Comparison of ENCODE assay signal across 15 cellular contexts in genomic region chr1:244315996-244316395, GRCh38.
DNase-seq lines count a peak whose midpoint lies in the region; ATAC-seq and TF ChIP-seq lines count a peak whose summit lies in the region.
"Had no signal": no experiment of that assay in that cellular context is flagged by ENCODE, and none has a peak within 500 bp of the region (broad histone marks: within the 10 kb centered on the region; RNA-seq: fewer than 3 reads in every experiment).

No MANE protein-coding gene starts in this region.

- H3K27ac ChIP-seq in neuronal stem cell (replicated peaks; ENCODE audit: low read length) (no peak overlapping the region), trophoblast cell (ENCODE audit: low read depth, low read length) (no peak overlapping the region), psoas muscle (no peak overlapping the region)
- H3K27ac ChIP-seq in CD4-positive, alpha-beta memory T cell (ENCODE audit: low read depth, low read length) = no peak overlapping the region

- no peak for TF ChIP-seq CTCF in psoas muscle (IDR thresholded peaks at IDR 0.05)

- CTCF ChIA-PET in CD4-positive, alpha-beta memory T cell (lab: Charles Lee; ENCODE audit: partially characterized antibody) = no interaction called here

- H2BK120ac ChIP-seq in neuronal stem cell (ENCODE audit: low read depth, low read length) = no peak overlapping the region
- no peak overlapping the region for H2BK120ac ChIP-seq in trophoblast cell (ENCODE audit: insufficient read depth, low read length, poor library complexity)

- H3K9me3 ChIP-seq in neuronal stem cell (replicated peaks in 1 of 2; ENCODE audit: control insufficient read depth in 2 of 2, insufficient read depth in 1 of 2, low read depth in 1 of 2, low read length in 2 of 2) (no peaks in the 10 kb centered on the region), trophoblast cell (ENCODE audit: insufficient read depth, low read depth, low read length) (no peaks in the 10 kb centered on the region), psoas muscle (no peaks in the 10 kb centered on the region)
- no peaks in the 10 kb centered on the region for H3K9me3 ChIP-seq in CD4-positive, alpha-beta memory T cell (ENCODE audit: control insufficient read depth in 1 of 2, low read length in 2 of 2)
- H3K9me3 ChIP-seq: BE2C, Caco-2, HAP-1 had no signal

- H3K9me3 Mint-ChIP-seq in effector memory CD8-positive, alpha-beta T cell = no peaks in the 10 kb centered on the region
- H3K9me3 Mint-ChIP-seq in CD4-positive, alpha-beta memory T cell = peaks cover 0 to 2% (median 0%) of the 10 kb centered on the region in 8 donors

- H3K79me1 ChIP-seq in neuronal stem cell (ENCODE audit: low read depth, low read length) = no peaks in the 10 kb centered on the region
- H3K79me1 ChIP-seq in trophoblast cell (ENCODE audit: low read length) = peaks cover 2% of the 10 kb centered on the region

- intact Hi-C loops in psoas muscle (cut with DNase I) = no loop called here
- intact Hi-C loops in CD4-positive, alpha-beta memory T cell (cut with micrococcal nuclease) = no loop called here

- H3K9ac ChIP-seq in neuronal stem cell (ENCODE audit: low read depth, low read length, poor library complexity) = no peak overlapping the region
- H3K9ac ChIP-seq in trophoblast cell (ENCODE audit: low read length) = no peak overlapping the region

- H2BK5ac ChIP-seq in neuronal stem cell (ENCODE audit: low read length) (no peak overlapping the region), trophoblast cell (ENCODE audit: low read depth, low read length, poor library complexity) (no peak overlapping the region)

- no peak overlapping the region for H3K14ac ChIP-seq in neuronal stem cell (ENCODE audit: low read length)
- H3K14ac ChIP-seq in trophoblast cell (ENCODE audit: low read length) = no peak overlapping the region

- POLR2A ChIA-PET in CD4-positive, alpha-beta memory T cell (lab: Charles Lee; ENCODE audit: partially characterized antibody) = interaction anchor here (0.7 kb wide), 1 partner anchor 9 kb away, joined by 4 read pairs; no protein-coding TSS in a partner anchor

- no peak overlapping the region for H4K12ac ChIP-seq in trophoblast cell (ENCODE audit: low read depth, low read length)

- H3K79me2 ChIP-seq in trophoblast cell (ENCODE audit: control insufficient read depth, insufficient read depth, low read length, poor library complexity) = no peaks in the 10 kb centered on the region

- H3K4me1 ChIP-seq in neuronal stem cell (ENCODE audit: control insufficient read depth in 2 of 2, insufficient read depth in 1 of 2, low read depth in 1 of 2, low read length in 2 of 2) (peaks cover 0 to 4% of the 10 kb centered on the region in 2 donors), trophoblast cell (ENCODE audit: control insufficient read depth in 1 of 2, insufficient read depth in 2 of 2, low read length in 2 of 2) (no peaks in the 10 kb centered on the region), psoas muscle (no peaks in the 10 kb centered on the region)
- H3K4me1 ChIP-seq in CD4-positive, alpha-beta memory T cell (ENCODE audit: insufficient read depth, low read length) = peaks cover 24% of the 10 kb centered on the region
- H3K4me1 ChIP-seq: BE2C, Caco-2, HAP-1 had no signal

- H3K27me3 Mint-ChIP-seq in effector memory CD8-positive, alpha-beta T cell = no peaks in the 10 kb centered on the region
- no peaks in the 10 kb centered on the region for H3K27me3 Mint-ChIP-seq in CD4-positive, alpha-beta memory T cell
- H3K27me3 Mint-ChIP-seq: CD4-positive, CD25-positive, alpha-beta regulatory T cell had no signal

- H3K23ac ChIP-seq in neuronal stem cell (ENCODE audit: low read depth, low read length, poor library complexity) (no peak overlapping the region), trophoblast cell (ENCODE audit: low read length) (no peak overlapping the region)

- H3K4ac ChIP-seq in neuronal stem cell (ENCODE audit: low read length) = no peak overlapping the region
- no peak overlapping the region for H3K4ac ChIP-seq in trophoblast cell (ENCODE audit: low read depth, low read length)

- H3K18ac ChIP-seq in neuronal stem cell (ENCODE audit: low read length) (no peak overlapping the region), trophoblast cell (ENCODE audit: low read length) (no peak overlapping the region)

- no peak for DNase-seq in effector memory CD8-positive, alpha-beta T cell
- peak; percentile 28 for DNase-seq in islet precursor cell
- DNase-seq in neuronal stem cell (ENCODE audit: low spot score) = no peak
- DNase-seq in trophoblast cell = no peak
- no peak for DNase-seq in psoas muscle
- DNase-seq in GDM1 (lab: John Stamatoyannopoulos, UW) = no peak
- DNase-seq in CD4-positive, alpha-beta memory T cell = no peak
- DNase-seq: ACHN; BE2C; C1 segment of cervical spinal cord; Caco-2; CD4-positive, CD25-positive, alpha-beta regulatory T cell had no signal

- H2AK5ac ChIP-seq in neuronal stem cell (ENCODE audit: low read depth, low read length) (no peak overlapping the region), trophoblast cell (ENCODE audit: low read length) (no peak overlapping the region)

- no peak overlapping the region for H4K91ac ChIP-seq in neuronal stem cell (ENCODE audit: low read depth, low read length, poor library complexity)
- peak overlapping the region; percentile 7 for H4K91ac ChIP-seq in trophoblast cell (ENCODE audit: low read depth, low read length)

- H3K36me3 ChIP-seq in neuronal stem cell (replicated peaks in 1 of 2; ENCODE audit: control insufficient read depth in 2 of 2, insufficient read depth in 2 of 2, low read length in 2 of 2) (no peaks in the 10 kb centered on the region), trophoblast cell (ENCODE audit: control insufficient read depth in 1 of 2, insufficient read depth in 2 of 2, low read length in 2 of 2) (no peaks in the 10 kb centered on the region), psoas muscle (ENCODE audit: insufficient read depth in 1 of 2, low read depth in 1 of 2) (no peaks in the 10 kb centered on the region)
- no peaks in the 10 kb centered on the region for H3K36me3 ChIP-seq in CD4-positive, alpha-beta memory T cell (ENCODE audit: insufficient read depth, low read length)
- H3K36me3 ChIP-seq: BE2C, HAP-1 had no signal

- H3K4me2 ChIP-seq in neuronal stem cell (ENCODE audit: insufficient read depth, low read length, poor library complexity, severe bottlenecking) (no peak overlapping the region), trophoblast cell (ENCODE audit: low read length) (no peak overlapping the region)

- no peak for ATAC-seq in effector memory CD8-positive, alpha-beta T cell (replicated peaks)
- ATAC-seq in HG02623 (IDR thresholded peaks at IDR 0.05; ENCODE audit: unreplicated experiment) (no peak), psoas muscle (no peak)

- no peak overlapping the region for H4K8ac ChIP-seq in neuronal stem cell (ENCODE audit: low read depth, low read length)
- no peak overlapping the region for H4K8ac ChIP-seq in trophoblast cell (ENCODE audit: low read depth, low read length)

- H3K4me1 Mint-ChIP-seq in effector memory CD8-positive, alpha-beta T cell (ENCODE audit: low read depth in 2 of 2) = peaks cover 29 to 42% of the 10 kb centered on the region in 2 donors
- H3K4me1 Mint-ChIP-seq in CD4-positive, alpha-beta memory T cell = peaks cover 15 to 21% (median 20%) of the 10 kb centered on the region in 4 donors

- H2BK15ac ChIP-seq in neuronal stem cell (ENCODE audit: low read length) = no peak overlapping the region

- H3K4me3 Mint-ChIP-seq in effector memory CD8-positive, alpha-beta T cell = no peak overlapping the region
- no peak overlapping the region for H3K4me3 Mint-ChIP-seq in CD4-positive, alpha-beta memory T cell
- H3K4me3 Mint-ChIP-seq: CD4-positive, CD25-positive, alpha-beta regulatory T cell had no signal

- H3K4me3 ChIP-seq in neuronal stem cell (ENCODE audit: low read length in 2 of 2) (no peak overlapping the region), trophoblast cell (ENCODE audit: low read depth, low read length) (no peak overlapping the region), psoas muscle (no peak overlapping the region)
- H3K4me3 ChIP-seq in CD4-positive, alpha-beta memory T cell (ENCODE audit: low read length in 2 of 2) = no peak overlapping the region
- H3K4me3 ChIP-seq: HAP-1, K562 had no signal

- H2AFZ ChIP-seq in neuronal stem cell (ENCODE audit: low read length) = peak overlapping the region; percentile 3
- no peak overlapping the region for H2AFZ ChIP-seq in trophoblast cell (ENCODE audit: insufficient read depth, low read length, poor library complexity)

- no CpG with 5 or more reads among the region's 4 CpGs for WGBS in neuronal stem cell (ENCODE audit: extremely low coverage in 2 of 2, insufficient read length in 2 of 2, insufficient replicate concordance in 1 of 2), 2 donors
- WGBS in trophoblast cell (ENCODE audit: extremely low coverage, insufficient coverage, insufficient read length) = no CpG with 5 or more reads among the region's 4 CpGs
- 96 to 99% (median 99%) methylated on average over 4 of the region's 4 CpGs for WGBS in psoas muscle, 3 donors

- peaks cover 19% of the 10 kb centered on the region for H3K36me3 Mint-ChIP-seq in effector memory CD8-positive, alpha-beta T cell (ENCODE audit: insufficient read depth)
- H3K36me3 Mint-ChIP-seq in CD4-positive, alpha-beta memory T cell = peaks cover 0 to 13% of the 10 kb centered on the region in 2 donors
- H3K36me3 Mint-ChIP-seq: CD4-positive, CD25-positive, alpha-beta regulatory T cell had no signal

- no peak overlapping the region for H2BK12ac ChIP-seq in neuronal stem cell (ENCODE audit: low read length)
- no peak overlapping the region for H2BK12ac ChIP-seq in trophoblast cell (ENCODE audit: low read length)

- H3K27ac Mint-ChIP-seq in effector memory CD8-positive, alpha-beta T cell = peak overlapping the region; percentile 6 to 80
- peak overlapping the region in 1 of 7 donors; percentile 82 for H3K27ac Mint-ChIP-seq in CD4-positive, alpha-beta memory T cell
- H3K27ac Mint-ChIP-seq: CD4-positive, CD25-positive, alpha-beta regulatory T cell had no signal

- H3K27me3 ChIP-seq in neuronal stem cell (ENCODE audit: control insufficient read depth in 3 of 3, insufficient read depth in 3 of 3, low read depth in 1 of 3, low read length in 3 of 3) = no peaks in the 10 kb centered on the region
- H3K27me3 ChIP-seq in trophoblast cell (ENCODE audit: insufficient read depth, low read length) = no peaks in the 10 kb centered on the region
- H3K27me3 ChIP-seq in psoas muscle (ENCODE audit: insufficient read depth in 3 of 3, low read length in 2 of 3) = no peaks in the 10 kb centered on the region
- H3K27me3 ChIP-seq in CD4-positive, alpha-beta memory T cell (ENCODE audit: insufficient read depth, low read length) = no peaks in the 10 kb centered on the region
- H3K27me3 ChIP-seq: BE2C had no signal
